Comparison of ENCODE assay signal across 2 cellular contexts in the genomic region with DNA sequence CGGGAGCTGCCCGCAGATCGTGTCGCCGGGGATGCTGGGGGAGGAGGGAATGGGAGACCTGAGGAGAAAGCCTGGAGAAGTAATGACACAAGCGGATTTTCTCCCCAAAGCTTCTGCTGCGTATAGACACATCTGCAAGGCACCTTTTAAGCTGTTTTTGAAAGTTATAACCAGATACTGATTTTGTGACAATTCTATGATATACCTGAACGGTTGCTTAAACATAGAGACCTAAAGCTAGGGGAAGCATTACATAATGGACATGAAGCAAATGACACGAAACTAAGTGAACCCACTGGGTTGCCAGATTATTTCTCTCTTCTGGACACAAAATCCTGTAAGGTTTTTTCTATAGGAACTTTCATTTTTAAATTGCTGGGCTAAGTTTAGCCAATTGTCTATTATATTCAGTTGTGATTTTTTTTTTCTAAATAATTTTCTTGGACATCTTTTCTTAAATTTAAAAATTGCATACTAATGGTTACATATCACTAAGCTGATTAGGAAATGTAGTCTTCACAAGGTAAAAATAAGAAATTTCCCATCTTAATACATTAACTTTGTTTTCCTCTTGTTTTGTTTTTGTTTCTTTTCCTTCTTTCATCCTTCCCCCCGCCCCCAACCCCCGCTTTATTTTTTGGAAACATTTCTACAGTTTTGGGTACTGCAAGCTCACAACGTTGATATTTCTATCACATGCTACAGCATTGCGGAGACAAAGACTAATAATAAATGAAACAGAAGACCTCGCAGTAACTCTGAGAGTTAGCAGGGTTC.
TF ChIP-seq lines count a peak whose summit lies in the region.

No MANE protein-coding gene starts in this region.

TF ChIP-seq in SK-N-SH treated with all-trans-retinoic acid at 6 μM for 48 hours, 23 proteins besides CTCF, POLR2A, EP300 and RAD21 (continued from another document):
- TF ChIP-seq ZC3H10 (CRISPR knock-in tag; IDR thresholded peaks at IDR 0.05), result no peak
- no peak for TF ChIP-seq ZNF8 (CRISPR knock-in tag; IDR thresholded peaks at IDR 0.05)
TF ChIP-seq in SK-N-SH treated with all-trans-retinoic acid at 6 μM for 48 hours: peak in this region for 0.

TF ChIP-seq in WTC11, 78 proteins besides CTCF, POLR2A, EP300 and RAD21 (continued from another document):
- TF ChIP-seq, protein P1, sequence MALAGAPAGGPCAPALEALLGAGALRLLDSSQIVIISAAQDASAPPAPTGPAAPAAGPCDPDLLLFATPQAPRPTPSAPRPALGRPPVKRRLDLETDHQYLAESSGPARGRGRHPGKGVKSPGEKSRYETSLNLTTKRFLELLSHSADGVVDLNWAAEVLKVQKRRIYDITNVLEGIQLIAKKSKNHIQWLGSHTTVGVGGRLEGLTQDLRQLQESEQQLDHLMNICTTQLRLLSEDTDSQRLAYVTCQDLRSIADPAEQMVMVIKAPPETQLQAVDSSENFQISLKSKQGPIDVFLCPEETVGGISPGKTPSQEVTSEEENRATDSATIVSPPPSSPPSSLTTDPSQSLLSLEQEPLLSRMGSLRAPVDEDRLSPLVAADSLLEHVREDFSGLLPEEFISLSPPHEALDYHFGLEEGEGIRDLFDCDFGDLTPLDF (CRISPR knock-in tag; IDR thresholded peaks at IDR 0.05), result no peak
- TF ChIP-seq ARID4B (CRISPR knock-in tag; IDR thresholded peaks at IDR 0.05; ENCODE audit: borderline replicate concordance) (no peak), ATF1 (CRISPR knock-in tag; IDR thresholded peaks at IDR 0.05) (no peak), CREB1 (CRISPR knock-in tag; IDR thresholded peaks at IDR 0.05) (0 out of 2 replicates have a peak, but pooled peaks have one; percentile 17)
